Comparison of ENCODE assay signal across 14 cellular contexts in genomic region chr2:167438206-167438605, GRCh38.
A peak's percentile ranks its signal among the peaks of the same experiment; 100 is the strongest.
DNase-seq lines count a peak whose midpoint lies in the region; ATAC-seq and TF ChIP-seq lines count a peak whose summit lies in the region.
"Had no signal": no experiment of that assay in that cellular context is flagged by ENCODE, and none has a peak within 500 bp of the region (broad histone marks: within the 10 kb centered on the region; RNA-seq: fewer than 3 reads in every experiment).

No MANE protein-coding gene starts in this region.

- H3K27me3 Mint-ChIP-seq in MCF 10A (ENCODE audit: insufficient read depth, unreplicated experiment), result no peaks in the 10 kb centered on the region
- H3K27me3 Mint-ChIP-seq in activated CD8-positive, alpha-beta T cell treated with anti-CD3 and anti-CD28 coated beads for 36 hours, result no peaks in the 10 kb centered on the region
- H3K27me3 Mint-ChIP-seq: activated CD4-positive, alpha-beta T cell treated with anti-CD3 and anti-CD28 coated beads for 36 hours had no signal

- TF ChIP-seq CTCF in MCF 10A (IDR thresholded peaks at IDR 0.05; ENCODE audit: unreplicated experiment) (no peak), breast epithelium (IDR thresholded peaks at IDR 0.05) (no peak)
- no peak for TF ChIP-seq CTCF in activated CD8-positive, alpha-beta T cell treated with anti-CD3 and anti-CD28 coated beads for 36 hours (IDR thresholded peaks at IDR 0.05)

- POLR2A ChIA-PET in MCF 10A (lab: Yijun Ruan, JAX), result interaction anchor here (0.6 to 0.8 kb wide), 2 partner anchors 11 to 28 kb away, joined by 3 read pairs; no protein-coding TSS in a partner anchor
- POLR2A ChIA-PET in activated CD8-positive, alpha-beta T cell treated with anti-CD3 and anti-CD28 coated beads for 36 hours (lab: Charles Lee), result no interaction called here

- H3K36me3 Mint-ChIP-seq in MCF 10A (ENCODE audit: insufficient read depth, unreplicated experiment), result no peaks in the 10 kb centered on the region
- no peaks in the 10 kb centered on the region for H3K36me3 Mint-ChIP-seq in activated CD8-positive, alpha-beta T cell treated with anti-CD3 and anti-CD28 coated beads for 36 hours (ENCODE audit: low read depth)

- H3K36me3 ChIP-seq in breast epithelium, result no peaks in the 10 kb centered on the region
- H3K36me3 ChIP-seq: tibial nerve had no signal

- no peaks in the 10 kb centered on the region for H3K9me3 Mint-ChIP-seq in MCF 10A (ENCODE audit: unreplicated experiment)
- no peaks in the 10 kb centered on the region for H3K9me3 Mint-ChIP-seq in activated CD8-positive, alpha-beta T cell treated with anti-CD3 and anti-CD28 coated beads for 36 hours

- no peak for ATAC-seq in activated CD8-positive, alpha-beta T cell treated with anti-CD3 and anti-CD28 coated beads for 36 hours
- ATAC-seq in GM18858 (IDR thresholded peaks at IDR 0.05; ENCODE audit: unreplicated experiment), result no peak
- ATAC-seq in GM18519 (IDR thresholded peaks at IDR 0.05; ENCODE audit: low FRiP score, unreplicated experiment), result no peak
- ATAC-seq in Right ventricle myocardium inferior, result no peak
- ATAC-seq: activated CD4-positive, alpha-beta T cell treated with anti-CD3 and anti-CD28 coated beads for 36 hours had no signal

- no peaks in the 10 kb centered on the region for H3K4me1 ChIP-seq in breast epithelium
- H3K4me1 ChIP-seq: tibial nerve had no signal

- H3K27ac Mint-ChIP-seq in MCF 10A (ENCODE audit: low read depth, unreplicated experiment), result no peak overlapping the region
- H3K27ac Mint-ChIP-seq in activated CD8-positive, alpha-beta T cell treated with anti-CD3 and anti-CD28 coated beads for 36 hours, result no peak overlapping the region
- H3K27ac Mint-ChIP-seq: activated CD4-positive, alpha-beta T cell treated with anti-CD3 and anti-CD28 coated beads for 36 hours; activated naive CD4-positive, alpha-beta T cell treated with anti-CD3 and anti-CD28 coated beads for 36 hours had no signal

- CTCF ChIA-PET in MCF 10A (lab: Yijun Ruan, JAX), result no interaction called here
- CTCF ChIA-PET in activated CD8-positive, alpha-beta T cell treated with anti-CD3 and anti-CD28 coated beads for 36 hours (lab: Charles Lee), result no interaction called here

- DNase-seq in MCF 10A (ENCODE audit: unreplicated experiment) (peak; percentile 40), breast epithelium (ENCODE audit: low spot score in 2 of 2) (no peak), astrocyte of the hippocampus (ENCODE audit: low read depth, low spot score) (peak; percentile 67), iPS-NIHi7 (ENCODE audit: extremely low spot score) (peak; percentile 42), Right ventricle myocardium inferior (ENCODE audit: missing footprints) (no peak)
- DNase-seq in activated CD8-positive, alpha-beta T cell treated with anti-CD3 and anti-CD28 coated beads for 36 hours, result no peak
- DNase-seq: activated CD4-positive, alpha-beta T cell treated with anti-CD3 and anti-CD28 coated beads for 36 hours; activated naive CD4-positive, alpha-beta T cell treated with anti-CD3 and anti-CD28 coated beads for 36 hours; effector CD8-positive, alpha-beta T cell; GDM1; NCI-H446 had no signal

- no peaks in the 10 kb centered on the region for H3K27me3 ChIP-seq in breast epithelium
- H3K27me3 ChIP-seq: tibial nerve had no signal

- H3K4me3 ChIP-seq in breast epithelium, result no peak overlapping the region
- H3K4me3 ChIP-seq: tibial nerve had no signal

- no peak for TF ChIP-seq POLR2A in breast epithelium (IDR thresholded peaks at IDR 0.05)

- intact Hi-C loops in MCF 10A (cut with micrococcal nuclease), result no loop called here
- intact Hi-C loops in breast epithelium (cut with DNase I; ENCODE audit: low total_unique reads), result no loop called here
- intact Hi-C loops in activated CD8-positive, alpha-beta T cell treated with anti-CD3 and anti-CD28 coated beads for 36 hours (cut with micrococcal nuclease), result no loop called here
- intact Hi-C loops in Right ventricle myocardium inferior (cut with DNase I), result no loop called here

- peak overlapping the region in 1 of 2 donors; percentile 10 for H3K27ac ChIP-seq in breast epithelium
- H3K27ac ChIP-seq: tibial nerve had no signal

- BruUV-seq in MCF 10A (replicated peaks; lab: Mats Ljungman, UMichigan), result no TSS peak

- H3K4me3 Mint-ChIP-seq in MCF 10A (ENCODE audit: unreplicated experiment), result no peak overlapping the region
- no peak overlapping the region for H3K4me3 Mint-ChIP-seq in activated CD8-positive, alpha-beta T cell treated with anti-CD3 and anti-CD28 coated beads for 36 hours
- H3K4me3 Mint-ChIP-seq: activated CD4-positive, alpha-beta T cell treated with anti-CD3 and anti-CD28 coated beads for 36 hours; activated naive CD4-positive, alpha-beta T cell treated with anti-CD3 and anti-CD28 coated beads for 36 hours had no signal

- no peaks in the 10 kb centered on the region for H3K9me3 ChIP-seq in breast epithelium
- H3K9me3 ChIP-seq: tibial nerve had no signal

- no peaks in the 10 kb centered on the region for H3K4me1 Mint-ChIP-seq in MCF 10A (ENCODE audit: insufficient read depth, unreplicated experiment)
- H3K4me1 Mint-ChIP-seq in activated CD8-positive, alpha-beta T cell treated with anti-CD3 and anti-CD28 coated beads for 36 hours (ENCODE audit: low read depth), result no peaks in the 10 kb centered on the region
- H3K4me1 Mint-ChIP-seq: activated CD4-positive, alpha-beta T cell treated with anti-CD3 and anti-CD28 coated beads for 36 hours had no signal

Comparison
In these comparisons a context has a peak if more than half of its experiments do, and no peak if none do; other contexts are left out.
1. DNase-seq: peak in MCF 10A (single experiment), astrocyte of the hippocampus (single experiment) and iPS-NIHi7 (single experiment); none in breast epithelium (0 of 2), activated CD8-positive, alpha-beta T cell treated with anti-CD3 and anti-CD28 coated beads for 36 hours (single experiment) and Right ventricle myocardium inferior (single experiment).